In genomic region chr15:81111018-81111417, GRCh38 we compare ENCODE assay signal across 1 cellular context.
TF ChIP-seq lines count a peak whose summit lies in the region.

No MANE protein-coding gene starts in this region.

TF ChIP-seq in GM12878, 131 proteins besides CTCF, POLR2A, EP300 and RAD21 (continued from another document):
- TF ChIP-seq TBL1XR1 (IDR thresholded peaks at IDR 0.05; ENCODE audit: low read depth, low read length) (no peak), FOXM1 (IDR thresholded peaks at IDR 0.05; ENCODE audit: low read depth, low read length) (no peak), IKZF1 (conservative IDR thresholded peaks at IDR 0.05) (no peak), NFYA (IDR thresholded peaks at IDR 0.05; ENCODE audit: borderline replicate concordance, low read depth, low read length) (no peak), TCF3 (IDR thresholded peaks at IDR 0.05; ENCODE audit: borderline replicate concordance, insufficient read depth, low read depth, low read length) (no peak), CREB1 (IDR thresholded peaks at IDR 0.05; ENCODE audit: low read depth) (no peak), ATF7 (IDR thresholded peaks at IDR 0.05; ENCODE audit: low read depth) (no peak), BCL11A (IDR thresholded peaks at IDR 0.05; ENCODE audit: low read depth, low read length) (no peak), BCLAF1 (IDR thresholded peaks at IDR 0.05) (no peak), JUNB (IDR thresholded peaks at IDR 0.05) (no peak), SUZ12 (IDR thresholded peaks at IDR 0.05; ENCODE audit: unreplicated experiment) (no peak), ZNF207 (IDR thresholded peaks at IDR 0.05; ENCODE audit: borderline replicate concordance) (no peak), TAF1 (IDR thresholded peaks at IDR 0.05; ENCODE audit: borderline replicate concordance, low read depth, low read length) (no peak), RAD51 (IDR thresholded peaks at IDR 0.05) (no peak), SKIL (IDR thresholded peaks at IDR 0.05; ENCODE audit: low read depth, poor library complexity, severe bottlenecking) (no peak), ASH2L (IDR thresholded peaks at IDR 0.05; ENCODE audit: borderline replicate concordance, low read depth) (no peak), SREBF1 (IDR thresholded peaks at IDR 0.05; ENCODE audit: low read length) (no peak)
